Comparison of ENCODE assay signal across 29 cellular contexts in the genomic region with DNA sequence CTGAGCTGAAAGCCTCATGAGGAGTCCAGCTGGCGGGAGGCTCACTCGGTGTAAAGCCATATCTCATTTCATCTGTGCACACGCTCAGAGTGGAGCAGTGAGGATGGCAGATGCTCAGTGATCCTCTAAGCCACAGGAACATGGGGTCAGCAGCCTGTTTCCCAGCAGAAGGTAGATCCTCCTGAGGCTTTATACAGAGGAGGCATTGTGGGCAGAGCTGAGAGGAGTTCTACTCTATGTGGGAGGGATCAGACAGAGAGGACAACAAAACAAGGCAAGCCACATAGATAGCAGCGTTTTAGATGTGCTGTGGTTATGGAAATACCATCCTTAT. TPM values are rescaled to one million over a fixed set of nuclear protein-coding genes. Genes with fewer than 3 reads are reported as not detected.
A peak's percentile ranks its signal among the peaks of the same experiment; 100 is the strongest.
DNase-seq lines count a peak whose midpoint lies in the region; ATAC-seq, FAIRE-seq and TF ChIP-seq lines count a peak whose summit lies in the region.
"Had no signal": no experiment of that assay in that cellular context is flagged by ENCODE, and none has a peak within 500 bp of the region (broad histone marks: within the 10 kb centered on the region; RNA-seq: fewer than 3 reads in every experiment).

No MANE protein-coding gene starts in this region.

- no peak for TF ChIP-seq RAD21 in K562 (CRISPR knock-in tag; conservative IDR thresholded peaks at IDR 0.05 in 1 of 2, IDR thresholded peaks at IDR 0.05 in 1 of 2)

- H3K9ac ChIP-seq in K562 (ENCODE audit: insufficient read depth in 1 of 2, low read depth in 2 of 2, low read length in 2 of 2): no peak overlapping the region
- H3K9ac ChIP-seq: BLaER1 treated with 17β-estradiol and CSF1 and Interleukin-3, amounts not matched to agents 10 nM and 100 nM had no signal

- POLR2A ChIA-PET in K562 (lab: Yijun Ruan, JAX): interaction anchor here (0.6 to 2.0 kb wide), 2 partner anchors 13 to 504 kb away, joined by 3 to 7 read pairs; no protein-coding TSS in a partner anchor

- H3K4me2 ChIP-seq in K562 (ENCODE audit: insufficient read depth, low read length): no peak overlapping the region
- H3K4me2 ChIP-seq: BLaER1 treated with 17β-estradiol and CSF1 and Interleukin-3, amounts not matched to agents 10 nM and 100 nM had no signal

- no peaks in the 10 kb centered on the region for H3K4me1 ChIP-seq in K562 (replicated peaks in 1 of 2; ENCODE audit: control insufficient read depth in 2 of 2, insufficient read depth in 2 of 2, low read length in 2 of 2)
- H3K4me1 ChIP-seq: BLaER1 treated with 17β-estradiol and CSF1 and Interleukin-3, amounts not matched to agents 10 nM and 100 nM; SJSA1 had no signal

- intact Hi-C loops in K562 (cut with micrococcal nuclease): no loop called here

- H3K36me3 ChIP-seq in K562 (ENCODE audit: control insufficient read depth, insufficient read depth, low read length): no peaks in the 10 kb centered on the region
- H3K36me3 ChIP-seq: BLaER1 treated with 17β-estradiol and CSF1 and Interleukin-3, amounts not matched to agents 10 nM and 100 nM; cardiac muscle cell; SJSA1 had no signal

- peaks cover 21 to 30% of the 10 kb centered on the region in 2 experiments for H3K27me3 ChIP-seq in K562 (ENCODE audit: control insufficient read depth in 2 of 2, insufficient read depth in 2 of 2, low read length in 2 of 2)
- H3K27me3 ChIP-seq: BLaER1 treated with 17β-estradiol and CSF1 and Interleukin-3, amounts not matched to agents 10 nM and 100 nM; cardiac muscle cell; SJSA1 had no signal

- no peak for FAIRE-seq in K562 (lab: Jason Lieb, UNC)
- FAIRE-seq: GM12892 had no signal

- CTCF ChIA-PET in K562 (lab: Yijun Ruan, JAX; ENCODE audit: low intra/inter-chr PET ratio): no interaction called here

- no peak overlapping the region for H3K4me3 Mint-ChIP-seq in stimulated activated naive CD8-positive, alpha-beta T cell treated with anti-CD3 and anti-CD28 coated beads, Interleukin-15, amount 100 ng/mL, for 72 hours
- H3K4me3 Mint-ChIP-seq: activated CD4-positive, alpha-beta T cell treated with anti-CD3 and anti-CD28 coated beads for 36 hours; activated naive CD4-positive, alpha-beta T cell treated with anti-CD3 and anti-CD28 coated beads for 36 hours; activated T-cell treated with anti-CD3 and anti-CD28 coated beads, Interleukin-2, amount 50 U/mL, for 24 hours; endodermal cell; naive B cell; stimulated activated naive B cell treated with anti-CD40 and anti-IgM and Interleukin-4, amounts not matched to agents 10 μg/mL and 1 μg/mL and 100 μg/mL, for 72 hours; T-helper 17 cell had no signal

- peak; percentile 95 for DNase-seq in DMS 273 (lab: John Stamatoyannopoulos, UW; ENCODE audit: unreplicated experiment)
- DNase-seq in NCI-H2171 treated with DMSO at 0.1 percent for 48 hours (lab: John Stamatoyannopoulos, UW): peak; percentile 96
- no peak for DNase-seq in K562 (ENCODE audit: extremely low read depth in 1 of 4, low spot score in 3 of 4)
- peak; percentile 32 for DNase-seq in myocyte (ENCODE audit: low read depth)
- DNase-seq in stimulated activated naive CD8-positive, alpha-beta T cell treated with anti-CD3 and anti-CD28 coated beads, Interleukin-15, amount 100 ng/mL, for 72 hours: no peak
- DNase-seq in NCI-H510A (lab: John Stamatoyannopoulos, UW): no peak
- DNase-seq: ACHN; activated CD4-positive, alpha-beta T cell treated with anti-CD3 and anti-CD28 coated beads for 36 hours; activated naive CD4-positive, alpha-beta T cell treated with anti-CD3 and anti-CD28 coated beads for 36 hours; activated T-cell treated with anti-CD3 and anti-CD28 coated beads, Interleukin-2, amount 50 U/mL, for 24 hours; amniotic stem cell; endodermal cell; HCEC 1CT; head of caudate nucleus; mesenchymal stem cell; naive B cell; NCI-H1930; NCI-H446 treated with DMSO at 0.1 percent for 48 hours; nucleus accumbens; stimulated activated CD4-positive, alpha-beta T cell treated with anti-CD3 and anti-CD28 coated beads, Interleukin-2, amount 100 ng/mL, for 48 hours; stimulated activated naive B cell treated with anti-CD40 and anti-IgM and Interleukin-4, amounts not matched to agents 10 μg/mL and 1 μg/mL and 100 μg/mL, for 72 hours; T-helper 17 cell had no signal

- ATAC-seq in K562 (peak; percentile 72), HG03571 (IDR thresholded peaks at IDR 0.05; ENCODE audit: unreplicated experiment) (no peak)
- ATAC-seq in stimulated activated naive CD8-positive, alpha-beta T cell treated with anti-CD3 and anti-CD28 coated beads, Interleukin-15, amount 100 ng/mL, for 72 hours: no peak
- ATAC-seq: activated CD4-positive, alpha-beta T cell treated with anti-CD3 and anti-CD28 coated beads for 36 hours; Panc1; stimulated activated naive B cell treated with anti-CD40 and anti-IgM and Interleukin-4, amounts not matched to agents 10 μg/mL and 1 μg/mL and 100 μg/mL, for 72 hours; T-helper 17 cell had no signal

- TF ChIP-seq POLR2A in K562 (conservative IDR thresholded peaks at IDR 0.05): no peak

- H3K27ac ChIP-seq in K562 (ENCODE audit: extremely low read depth, low read depth, low read length): no peak overlapping the region
- H3K27ac ChIP-seq: BLaER1 treated with 17β-estradiol and CSF1 and Interleukin-3, amounts not matched to agents 10 nM and 100 nM; cardiac muscle cell; HL-60; SJSA1 had no signal

- H3K9me1 ChIP-seq in K562 (ENCODE audit: control insufficient read depth, insufficient read depth, low read length): no peaks in the 10 kb centered on the region

- no peak overlapping the region for H2AFZ ChIP-seq in K562 (ENCODE audit: low read depth, low read length)

- TF ChIP-seq CTCF in K562 (IDR thresholded peaks at IDR 0.05 in 2 of 3, conservative IDR thresholded peaks at IDR 0.05 in 1 of 3; ENCODE audit: insufficient read depth in 2 of 3, low read depth in 1 of 3, low read length in 3 of 3): no peak

- 0% methylated on average over 3 of the region's 4 CpGs for WGBS in K562 (ENCODE audit: insufficient coverage, low coverage, missing lambda C conversion rate)

- no peaks in the 10 kb centered on the region for H3K27me3 Mint-ChIP-seq in stimulated activated naive CD8-positive, alpha-beta T cell treated with anti-CD3 and anti-CD28 coated beads, Interleukin-15, amount 100 ng/mL, for 72 hours
- H3K27me3 Mint-ChIP-seq: activated CD4-positive, alpha-beta T cell treated with anti-CD3 and anti-CD28 coated beads for 36 hours; activated T-cell treated with anti-CD3 and anti-CD28 coated beads, Interleukin-2, amount 50 U/mL, for 24 hours; stimulated activated naive B cell treated with anti-CD40 and anti-IgM and Interleukin-4, amounts not matched to agents 10 μg/mL and 1 μg/mL and 100 μg/mL, for 72 hours had no signal

- H3K27ac Mint-ChIP-seq in stimulated activated naive CD8-positive, alpha-beta T cell treated with anti-CD3 and anti-CD28 coated beads, Interleukin-15, amount 100 ng/mL, for 72 hours: no peak overlapping the region
- H3K27ac Mint-ChIP-seq: activated CD4-positive, alpha-beta T cell treated with anti-CD3 and anti-CD28 coated beads for 36 hours; activated naive CD4-positive, alpha-beta T cell treated with anti-CD3 and anti-CD28 coated beads for 36 hours; activated T-cell treated with anti-CD3 and anti-CD28 coated beads, Interleukin-2, amount 50 U/mL, for 24 hours; endodermal cell; stimulated activated naive B cell treated with anti-CD40 and anti-IgM and Interleukin-4, amounts not matched to agents 10 μg/mL and 1 μg/mL and 100 μg/mL, for 72 hours; T-helper 17 cell had no signal

- no peaks in the 10 kb centered on the region for H3K4me1 Mint-ChIP-seq in stimulated activated naive CD8-positive, alpha-beta T cell treated with anti-CD3 and anti-CD28 coated beads, Interleukin-15, amount 100 ng/mL, for 72 hours
- H3K4me1 Mint-ChIP-seq: activated CD4-positive, alpha-beta T cell treated with anti-CD3 and anti-CD28 coated beads for 36 hours; naive B cell; stimulated activated naive B cell treated with anti-CD40 and anti-IgM and Interleukin-4, amounts not matched to agents 10 μg/mL and 1 μg/mL and 100 μg/mL, for 72 hours; T-helper 17 cell had no signal

- H4K20me1 ChIP-seq in K562 (replicated peaks; ENCODE audit: control insufficient read depth, insufficient read depth, low read length): no peaks in the 10 kb centered on the region
- H4K20me1 ChIP-seq: BLaER1 treated with 17β-estradiol and CSF1 and Interleukin-3, amounts not matched to agents 10 nM and 100 nM had no signal

- no peaks in the 10 kb centered on the region for H3K9me3 Mint-ChIP-seq in stimulated activated naive CD8-positive, alpha-beta T cell treated with anti-CD3 and anti-CD28 coated beads, Interleukin-15, amount 100 ng/mL, for 72 hours
- H3K9me3 Mint-ChIP-seq: activated naive CD4-positive, alpha-beta T cell treated with anti-CD3 and anti-CD28 coated beads for 36 hours; activated T-cell treated with anti-CD3 and anti-CD28 coated beads, Interleukin-2, amount 50 U/mL, for 24 hours; endodermal cell; naive B cell; stimulated activated naive B cell treated with anti-CD40 and anti-IgM and Interleukin-4, amounts not matched to agents 10 μg/mL and 1 μg/mL and 100 μg/mL, for 72 hours had no signal

- TF ChIP-seq EP300 in K562 (IDR thresholded peaks at IDR 0.05; ENCODE audit: low read length): no peak

- no TSS peak for BruUV-seq in K562 (replicated peaks; lab: Mats Ljungman, UMichigan)

- in situ Hi-C loops in K562 (cut with MboI): no loop called here

- H3K79me2 ChIP-seq in K562 (ENCODE audit: control insufficient read depth, insufficient read depth, low read length): no peaks in the 10 kb centered on the region

- no peaks in the 10 kb centered on the region for H3K9me3 ChIP-seq in K562 (replicated peaks; ENCODE audit: control insufficient read depth, insufficient read depth, low read depth, low read length)
- H3K9me3 ChIP-seq: BLaER1 treated with 17β-estradiol and CSF1 and Interleukin-3, amounts not matched to agents 10 nM and 100 nM; SJSA1 had no signal

- no peak overlapping the region for H3K4me3 ChIP-seq in K562
- H3K4me3 ChIP-seq: BLaER1 treated with 17β-estradiol and CSF1 and Interleukin-3, amounts not matched to agents 10 nM and 100 nM; cardiac muscle cell; SJSA1 had no signal

RNA-seq across cellular contexts. Expression of gene ALDH8A1, which starts 28.0 kb away (rescaled TPM):
- 0.55 and 0.74 TPM in 2 replicates for total RNA-seq in K562 (2011; cell fraction: chromatin; rRNA removed; ENCODE audit: low replicate concordance)
- not detected in 2 replicates for total RNA-seq in K562 (2011; cell fraction: nucleolus; rRNA removed)
- 0.76 TPM in 1 of 2 replicates, not detected in the other for total RNA-seq in K562 (2011; cell fraction: nucleoplasm; rRNA removed)
- total RNA-seq in K562 (2014; rRNA removed) (0.04 and 0.05 TPM in 2 replicates), K562 (2014; rRNA removed; fragmentation: Illumina TruSeq; extraction: Trizol) (0.04 TPM in 1 of 2 replicates, not detected in the other), K562 (2015; rRNA removed; fragmentation: Illumina TruSeq; extraction: Trizol) (0.18 and 0.19 TPM in 2 replicates), K562 (2021) (0.16 and 0.18 TPM in 2 replicates), myocyte (2.1 TPM in 1 of 2 replicates, not detected in the other)
- polyA plus RNA-seq in K562 (2011; rRNA removed) (0.03 and 0.08 TPM in 2 replicates), K562 (2014; fragmentation: Illumina TruSeq; extraction: Trizol) (0.08 TPM in 1 of 2 replicates, not detected in the other), K562 (2014; fragmentation: Nextera tagmentation; extraction: Ambion mirVana) (under 1 TPM in 1 of 2 experiments, not detected in 1; 0.03 TPM), K562 (2014; rRNA removed) (0.03 TPM in 2 replicates)
- polyA plus RNA-seq in K562 (2011; cell fraction: cytosol; rRNA removed): 0.01 and 0.06 TPM in 2 replicates
- polyA plus RNA-seq in K562 (2011; cell fraction: nucleus; rRNA removed): 0.21 TPM in 1 of 2 replicates, not detected in the other
- 0.04 and 0.05 TPM in 2 replicates for polyA plus RNA-seq in K562 (2012)
- 0.15 TPM in 1 of 2 replicates, not detected in the other for polyA minus RNA-seq in K562 (2011; rRNA and poly(A)+ RNA removed)
- not detected in 2 replicates for polyA minus RNA-seq in K562 (2011; cell fraction: cytosol; rRNA and poly(A)+ RNA removed)
- 0.78 TPM in 1 of 2 replicates, not detected in the other for polyA minus RNA-seq in K562 (2011; cell fraction: nucleus; rRNA and poly(A)+ RNA removed)
- polyA plus RNA-seq in myocyte (2012): 0.38 TPM
- total RNA-seq: endodermal cell, SJSA1 had no signal

Comparison
In these comparisons a context has a peak if more than half of its experiments do, and no peak if none do; other contexts are left out.
1. DNase-seq: peak in DMS 273 (single experiment), NCI-H2171 treated with DMSO at 0.1 percent for 48 hours (single experiment) and myocyte (single experiment); none in K562 (0 of 4), stimulated activated naive CD8-positive, alpha-beta T cell treated with anti-CD3 and anti-CD28 coated beads, Interleukin-15, amount 100 ng/mL, for 72 hours (0 of 2) and NCI-H510A (single experiment).